ENCODE assay signal across 8 cellular contexts in genomic region chr6:68633654-68634502, GRCh38. TPM values are rescaled to one million over a fixed set of nuclear protein-coding genes. Genes with fewer than 3 reads are reported as not detected.
A peak's percentile ranks its signal among the peaks of the same experiment; 100 is the strongest.
DNase-seq lines count a peak whose midpoint lies in the region; ATAC-seq and TF ChIP-seq lines count a peak whose summit lies in the region.

No MANE protein-coding gene starts in this region.

- H3K4me3 Mint-ChIP-seq in WTC11, result peak overlapping the region; percentile 91

- H3K9me3 ChIP-seq in iPS-15b (ENCODE audit: control insufficient read depth, insufficient read depth, low read length) (no peaks in the 10 kb centered on the region), stomach (no peaks in the 10 kb centered on the region)

- peaks cover 50% of the 10 kb centered on the region for H3K27me3 ChIP-seq in iPS-15b (ENCODE audit: control insufficient read depth, insufficient read depth, low read length)
- H3K27me3 ChIP-seq in stomach, result peaks cover 0 to 51% (median 20%) of the 10 kb centered on the region in 3 donors

- TF ChIP-seq CTCF in WTC11 (IDR thresholded peaks at IDR 0.05) (no peak), stomach (IDR thresholded peaks at IDR 0.05) (no peak)

- H3K4me1 Mint-ChIP-seq in WTC11, result peaks cover 26% of the 10 kb centered on the region

- peak overlapping the region; percentile 53 for H3K4me3 ChIP-seq in iPS-15b (ENCODE audit: low read depth, low read length)
- H3K4me3 ChIP-seq in stomach, result peak overlapping the region; percentile 68 to 83 (median 74)

- POLR2A ChIA-PET in WTC11 (lab: Charles Lee), result interaction anchor here (0.7 kb wide), 1 partner anchor 1567 kb away, joined by 3 read pairs; no protein-coding TSS in a partner anchor

- no peaks in the 10 kb centered on the region for H3K9me3 Mint-ChIP-seq in WTC11

- no peaks in the 10 kb centered on the region for H3K36me3 Mint-ChIP-seq in WTC11

- H3K4me1 ChIP-seq in iPS-15b (ENCODE audit: control insufficient read depth, insufficient read depth, low read length), result peaks cover 4% of the 10 kb centered on the region
- peaks cover 4 to 33% (median 21%) of the 10 kb centered on the region in 4 donors for H3K4me1 ChIP-seq in stomach

- CTCF ChIA-PET in WTC11 (lab: Charles Lee), result interaction anchor here (1.3 to 2.8 kb wide), 4 partner anchors 41 to 292 kb away, joined by 3 to 38 read pairs (median 6); no protein-coding TSS in a partner anchor

- peak overlapping the region; percentile 80; the same call in 1 of the 2 replicates for H3K27ac Mint-ChIP-seq in WTC11

- H3K27ac ChIP-seq in stomach, result peak overlapping the region in 4 of 5 donors; percentile 64 to 81 (median 78)

- intact Hi-C loops in stomach (cut with DNase I; ENCODE audit: low total_unique reads), result no loop called here

- TF ChIP-seq EP300 in stomach (IDR thresholded peaks at IDR 0.05), result no peak

- no peak for TF ChIP-seq POLR2A in stomach (IDR thresholded peaks at IDR 0.05)

- DNase-seq in NCI-H2029 treated with DMSO at 0.1 percent for 48 hours (lab: John Stamatoyannopoulos, UW), result peak; percentile 54
- no peak for DNase-seq in NCI-H2029 (lab: John Stamatoyannopoulos, UW)
- DNase-seq in WTC11 (ENCODE audit: low spot score), result no peak
- no peak for DNase-seq in stomach
- DNase-seq in cerebellar nuclear complex (lab: John Stamatoyannopoulos, UW), result no peak
- DNase-seq in NCI-H774 (lab: John Stamatoyannopoulos, UW), result no peak

- WGBS in stomach, 5 donors, result 8 to 17% (median 12%) methylated on average over 15 of the region's 15 CpGs

- ATAC-seq in WTC11, result no peak
- ATAC-seq in GM21515 (IDR thresholded peaks at IDR 0.05; ENCODE audit: unreplicated experiment), result no peak

- H3K36me3 ChIP-seq in iPS-15b (ENCODE audit: control insufficient read depth, insufficient read depth, low read length), result no peaks in the 10 kb centered on the region
- no peaks in the 10 kb centered on the region for H3K36me3 ChIP-seq in stomach

- H3K27me3 Mint-ChIP-seq in WTC11 (ENCODE audit: low read depth), result peaks cover 53% of the 10 kb centered on the region

- H3K9ac ChIP-seq in iPS-15b (ENCODE audit: low read depth, low read length), result no peak overlapping the region

TF ChIP-seq in WTC11, 78 proteins besides CTCF, POLR2A, EP300 and RAD21:
- no peak for TF ChIP-seq E2F1 (CRISPR knock-in tag; IDR thresholded peaks at IDR 0.05)

RNA-seq across cellular contexts. Expression of gene ADGRB3, which starts 1.2 kb away (rescaled TPM):
- total RNA-seq in WTC11 (2021), result 1.0 to 1.9 TPM (median 1.2 TPM) in 3 replicates
- 10 to 100 TPM in 1 of 5 donors, 1 to 10 TPM in 1, under 1 TPM in 2, not detected in 1; 0.45 to 16.0 (median 1.1) TPM for total RNA-seq in stomach
- polyA plus RNA-seq in stomach, result under 1 TPM; 0.19 to 0.63 (median 0.61) TPM
